ENCODE assay signal across 35 cellular contexts in genomic region chr5:44801992-44802391, GRCh38.
"Had no signal": no experiment of that assay in that cellular context is flagged by ENCODE, and none has a peak within 500 bp of the region (broad histone marks: within the 10 kb centered on the region; RNA-seq: fewer than 3 reads in every experiment).

No MANE protein-coding gene starts in this region.

- ATAC-seq: activated CD4-positive, alpha-beta T cell treated with anti-CD3 and anti-CD28 coated beads for 36 hours; activated CD4-positive, CD25-positive, alpha-beta regulatory T cell treated with anti-CD3 and anti-CD28 coated beads, Interleukin-2, amount 50 U/mL, for 24 hours; activated CD8-positive, alpha-beta T cell treated with anti-CD3 and anti-CD28 coated beads, Interleukin-2, amount 10 ng/mL, durations not matched to agents 7 days and 5 days; activated T-cell treated with anti-CD3 and anti-CD28 coated beads, Interleukin-2, amount 50 U/mL, for 4 hours; PC-3; Right ventricle myocardium inferior; WTC11 had no signal

- H3K4me1 ChIP-seq: Peyer's patch had no signal

- H3K4me2 ChIP-seq: KMS-11 had no signal

- H3K9me3 Mint-ChIP-seq: activated T-cell treated with anti-CD3 and anti-CD28 coated beads, Interleukin-2, amount 50 U/mL, for 4 hours had no signal

- H3K4me3 Mint-ChIP-seq: activated CD4-positive, alpha-beta T cell treated with anti-CD3 and anti-CD28 coated beads for 36 hours; activated CD4-positive, alpha-beta T cell treated with anti-CD3 and anti-CD28 coated beads, Interleukin-2, amount 10 ng/mL, durations not matched to agents 7 days and 5 days; activated CD8-positive, alpha-beta T cell treated with anti-CD3 and anti-CD28 coated beads, Interleukin-2, amount 10 ng/mL, durations not matched to agents 7 days and 5 days; activated naive CD8-positive, alpha-beta T cell treated with anti-CD3 and anti-CD28 coated beads for 36 hours; activated T-cell treated with anti-CD3 and anti-CD28 coated beads, Interleukin-2, amount 50 U/mL, for 4 hours; T-helper 1 cell treated with Interleukin-12 subunit alpha and Interleukin-12 subunit beta and Interleukin-4 antibody, amounts not matched to agents 30 μg/mL and 1 μg/mL, for 36 hours; T-helper 2 cell treated with Interferon-gamma antibody and Interleukin-4, amounts not matched to agents 5 μg/mL and 100 μg/mL, for 36 hours; WTC11 had no signal

- H3K9ac ChIP-seq: KMS-11 had no signal

- H3K36me3 ChIP-seq: brain microvascular endothelial cell, Peyer's patch, SJCRH30 had no signal

- H3K27ac ChIP-seq: brain microvascular endothelial cell, KMS-11, Peyer's patch, RWPE1, SJCRH30, SK-N-MC had no signal

- H3K9me3 ChIP-seq: Peyer's patch, SJCRH30 had no signal

- H3K4me3 ChIP-seq: Peyer's patch, SJCRH30, SK-N-MC had no signal

- H3K4me1 Mint-ChIP-seq: activated CD4-positive, alpha-beta T cell treated with anti-CD3 and anti-CD28 coated beads for 36 hours had no signal

- DNase-seq: activated CD4-positive, alpha-beta T cell treated with anti-CD3 and anti-CD28 coated beads for 36 hours; activated CD4-positive, alpha-beta T cell treated with anti-CD3 and anti-CD28 coated beads, Interleukin-2, amount 10 ng/mL, durations not matched to agents 7 days and 5 days; activated CD4-positive, alpha-beta T cell treated with anti-CD3 and anti-CD28 coated beads, Interleukin-2, amount 50 U/mL, for 48 hours; activated CD8-positive, alpha-beta T cell treated with anti-CD3 and anti-CD28 coated beads, Interleukin-2, amount 10 ng/mL, durations not matched to agents 7 days and 5 days; activated effector memory CD4-positive, alpha-beta T cell treated with Interleukin-2 at 50 U/mL for 16 hours; activated naive CD4-positive, alpha-beta T cell treated with anti-CD3 and anti-CD28 coated beads, Interleukin-2, amount 50 U/mL, for 16 hours; activated naive CD8-positive, alpha-beta T cell treated with anti-CD3 and anti-CD28 coated beads for 36 hours; activated T-cell treated with anti-CD3 and anti-CD28 coated beads, Interleukin-2, amount 50 U/mL, for 4 hours; amniotic stem cell; aorta; brain microvascular endothelial cell; central memory CD4-positive, alpha-beta T cell; MM.1S; NCI-H1092; NCI-H1436 treated with DMSO at 0.1 percent for 48 hours; NCI-H1694 treated with DMSO at 0.1 percent for 48 hours; NCI-H2029; NCI-H2107; NCI-H2171; NCI-H510A; NCI-H526; NCI-H748 treated with DMSO at 0.1 percent for 48 hours; NK-92 treated with Interleukin-12 subunit alpha and Interleukin-12 subunit beta, amount 100 ng/mL, for 24 hours; PC-3; Peyer's patch; SJCRH30 had no signal

- H3K27ac Mint-ChIP-seq: activated CD4-positive, alpha-beta T cell treated with anti-CD3 and anti-CD28 coated beads for 36 hours; activated CD4-positive, alpha-beta T cell treated with anti-CD3 and anti-CD28 coated beads, Interleukin-2, amount 10 ng/mL, durations not matched to agents 7 days and 5 days; activated CD8-positive, alpha-beta T cell treated with anti-CD3 and anti-CD28 coated beads, Interleukin-2, amount 10 ng/mL, durations not matched to agents 7 days and 5 days; activated naive CD8-positive, alpha-beta T cell treated with anti-CD3 and anti-CD28 coated beads for 36 hours; T-helper 1 cell treated with Interleukin-12 subunit alpha and Interleukin-12 subunit beta and Interleukin-4 antibody, amounts not matched to agents 30 μg/mL and 1 μg/mL, for 36 hours; T-helper 2 cell treated with Interferon-gamma antibody and Interleukin-4, amounts not matched to agents 5 μg/mL and 100 μg/mL, for 36 hours; WTC11 had no signal

- FAIRE-seq: colon had no signal

- H3K27me3 ChIP-seq: brain microvascular endothelial cell, Peyer's patch, SJCRH30 had no signal
